In the genomic region with DNA sequence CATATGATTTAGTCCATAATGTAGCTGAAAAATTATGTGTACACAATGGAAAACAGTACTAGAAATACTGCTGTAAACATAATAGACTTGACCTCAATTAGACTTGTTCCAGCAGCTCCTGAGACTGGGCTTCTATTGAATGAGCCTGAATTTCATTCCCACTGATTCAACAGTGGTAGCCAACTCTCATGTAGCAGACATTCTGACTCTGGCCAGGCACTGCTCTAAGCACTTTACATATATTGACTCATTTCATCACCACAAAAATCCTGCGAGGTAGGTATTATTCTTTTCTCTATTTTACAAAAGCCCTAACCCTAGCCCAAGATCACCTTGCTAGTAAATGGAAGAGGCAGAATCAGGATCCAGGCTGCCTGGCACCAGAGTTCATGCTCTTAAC, we compare ENCODE assay signal across 19 cellular contexts. TPM values are rescaled to one million over a fixed set of nuclear protein-coding genes. Genes with fewer than 3 reads are reported as not detected.
DNase-seq lines count a peak whose midpoint lies in the region; ATAC-seq, FAIRE-seq and TF ChIP-seq lines count a peak whose summit lies in the region.
"Had no signal": no experiment of that assay in that cellular context is flagged by ENCODE, and none has a peak within 500 bp of the region (broad histone marks: within the 10 kb centered on the region; RNA-seq: fewer than 3 reads in every experiment).

No MANE protein-coding gene starts in this region.

- H3K27ac ChIP-seq in neutrophil = peak overlapping the region; percentile 96
- H3K27ac ChIP-seq: HL-60 had no signal

- TF ChIP-seq POLR2A in GM12891 (IDR thresholded peaks at IDR 0.05; ENCODE audit: low read depth, low read length) = no peak

- no peak for DNase-seq in GM12891 (ENCODE audit: insufficient read length, low spot score)
- peak; percentile 34 to 65 for DNase-seq in NCI-H1930 (lab: John Stamatoyannopoulos, UW)
- DNase-seq in astrocyte of the hippocampus (ENCODE audit: low read depth, low spot score) = peak; percentile 40
- DNase-seq in effector CD8-positive, alpha-beta T cell (lab: John Stamatoyannopoulos, UW) = no peak
- DNase-seq: CD8-positive, alpha-beta T cell; HCEC 1CT; NCI-H1436; NCI-H2029 treated with DMSO at 0.1 percent for 48 hours; NCI-H526 treated with DMSO at 0.1 percent for 48 hours; NK-92 treated with Interleukin-12 subunit alpha and Interleukin-12 subunit beta, amount 100 ng/mL, for 24 hours; OCI-M1; RPMI8226; SIG-M5 had no signal

- TF ChIP-seq CTCF in neutrophil (IDR thresholded peaks at IDR 0.05) = no peak

- no peaks in the 10 kb centered on the region for H3K27me3 ChIP-seq in neutrophil

- H3K4me3 ChIP-seq in neutrophil (ENCODE audit: low read depth in 1 of 2, low read length in 1 of 2) = peak overlapping the region in 1 of 2 experiments; percentile 43

- no peaks in the 10 kb centered on the region for H3K9me3 ChIP-seq in neutrophil

- H3K4me1 ChIP-seq in neutrophil (ENCODE audit: control insufficient read depth in 1 of 2, insufficient read depth in 1 of 2, low read depth in 1 of 2, low read length in 1 of 2) = peaks cover 64 to 70% of the 10 kb centered on the region in 2 experiments

- ATAC-seq in GM19023 (IDR thresholded peaks at IDR 0.05; ENCODE audit: unreplicated experiment) (no peak), HG03469 (IDR thresholded peaks at IDR 0.05; ENCODE audit: unreplicated experiment) (no peak)
- ATAC-seq: CD8-positive, alpha-beta T cell had no signal

- H3K36me3 ChIP-seq in neutrophil = no peaks in the 10 kb centered on the region

- peak; percentile 13 for FAIRE-seq in GM12891 (lab: Jason Lieb, UNC)
- FAIRE-seq: HTR-8/SVneo had no signal

TF ChIP-seq in GM12891, 5 proteins besides CTCF, POLR2A, EP300 and RAD21:
- TF ChIP-seq POU2F2 (IDR thresholded peaks at IDR 0.05; ENCODE audit: low read depth, low read length) (no peak), SPI1 (IDR thresholded peaks at IDR 0.05; ENCODE audit: low read depth, low read length) (no peak), TAF1 (IDR thresholded peaks at IDR 0.05; ENCODE audit: low read depth, low read length) (no peak), PAX5 (IDR thresholded peaks at IDR 0.05; ENCODE audit: insufficient read depth, low read length, severe bottlenecking) (no peak), POLR2AphosphoS5 (IDR thresholded peaks at IDR 0.05; ENCODE audit: low read depth, low read length) (no peak)

RNA-seq across cellular contexts. Expression of a gene that starts 12.8 kb away (rescaled TPM):
- polyA plus RNA-seq in GM12891 (2012; ENCODE audit: low read depth, missing spikeins) = 80.0 TPM

RNA-seq across cellular contexts. Expression of a gene that starts 29.7 kb away (rescaled TPM):
- 2.7 TPM for polyA plus RNA-seq in GM12891 (2012; ENCODE audit: low read depth, missing spikeins)

RNA-seq across cellular contexts. Expression of a gene that starts 57.7 kb away (rescaled TPM):
- polyA plus RNA-seq in GM12891 (2012; ENCODE audit: low read depth, missing spikeins) = not detected
- polyA plus RNA-seq: AG04450 had no signal

Comparison
In these comparisons a context has a peak if more than half of its experiments do, and no peak if none do; other contexts are left out.
1. DNase-seq: peak in NCI-H1930 (2 of 2) and astrocyte of the hippocampus (single experiment); none in GM12891 (single experiment) and effector CD8-positive, alpha-beta T cell (single experiment).